Comparison of ENCODE assay signal across 8 cellular contexts in genomic region chr9:128685022-128685332, GRCh38. TPM values are rescaled to one million over a fixed set of nuclear protein-coding genes. Genes with fewer than 3 reads are reported as not detected.
A peak's percentile ranks its signal among the peaks of the same experiment; 100 is the strongest.
DNase-seq lines count a peak whose midpoint lies in the region; ATAC-seq and TF ChIP-seq lines count a peak whose summit lies in the region.

No MANE protein-coding gene starts in this region.

- TF ChIP-seq CTCF in activated CD8-positive, alpha-beta T cell treated with anti-CD3 and anti-CD28 coated beads for 36 hours (IDR thresholded peaks at IDR 0.05) = no peak
- TF ChIP-seq CTCF in transverse colon (IDR thresholded peaks at IDR 0.05) = no peak

- CTCF ChIA-PET in activated naive CD4-positive, alpha-beta T cell treated with anti-CD3 and anti-CD28 coated beads, Interleukin-2, amount 10 ng/mL, durations not matched to agents 7 days and 5 days (lab: Charles Lee) = interaction anchor here (0.7 kb wide), 1 partner anchor 46 kb away, joined by 3 read pairs; no protein-coding TSS in a partner anchor
- CTCF ChIA-PET in activated CD8-positive, alpha-beta T cell treated with anti-CD3 and anti-CD28 coated beads for 36 hours (lab: Charles Lee) = interaction anchor here (0.8 to 0.9 kb wide), 2 partner anchors 8 to 10 kb away, joined by 3 to 4 read pairs; no protein-coding TSS in a partner anchor

- peak overlapping the region; percentile 87 to 91 (median 90) for H3K27ac ChIP-seq in transverse colon

- no peaks in the 10 kb centered on the region for H3K27me3 ChIP-seq in transverse colon

- H3K27me3 Mint-ChIP-seq in activated naive CD4-positive, alpha-beta T cell treated with anti-CD3 and anti-CD28 coated beads, Interleukin-2, amount 10 ng/mL, durations not matched to agents 7 days and 5 days = no peaks in the 10 kb centered on the region
- H3K27me3 Mint-ChIP-seq in activated CD8-positive, alpha-beta T cell treated with anti-CD3 and anti-CD28 coated beads for 36 hours = no peaks in the 10 kb centered on the region

- peak overlapping the region; percentile 100 for H3K4me3 ChIP-seq in iPS-18c (ENCODE audit: insufficient read depth, low read depth, low read length)
- peak overlapping the region in 2 of 4 donors; percentile 52 to 60 for H3K4me3 ChIP-seq in transverse colon

- intact Hi-C loops in activated CD8-positive, alpha-beta T cell treated with anti-CD3 and anti-CD28 coated beads for 36 hours (cut with micrococcal nuclease) = no loop called here
- intact Hi-C loops in transverse colon (cut with DNase I; ENCODE audit: low total_unique reads) = no loop called here

- ATAC-seq in activated CD8-positive, alpha-beta T cell treated with anti-CD3 and anti-CD28 coated beads for 36 hours = no peak

- 62% methylated on average over 2 of the region's 2 CpGs; no CpG with 5 or more reads in 1 of the 2 donors for WGBS in transverse colon (ENCODE audit: low coverage in 1 of 2), 2 donors

- H3K9me3 ChIP-seq in iPS-18c (ENCODE audit: control insufficient read depth, insufficient read depth, low read length) (no peaks in the 10 kb centered on the region), transverse colon (no peaks in the 10 kb centered on the region)

- peaks cover 18 to 52% (median 37%) of the 10 kb centered on the region in 4 donors for H3K4me1 ChIP-seq in transverse colon

- H3K4me1 Mint-ChIP-seq in activated naive CD4-positive, alpha-beta T cell treated with anti-CD3 and anti-CD28 coated beads, Interleukin-2, amount 10 ng/mL, durations not matched to agents 7 days and 5 days = peaks cover 59% of the 10 kb centered on the region
- H3K4me1 Mint-ChIP-seq in activated CD8-positive, alpha-beta T cell treated with anti-CD3 and anti-CD28 coated beads for 36 hours (ENCODE audit: low read depth) = peaks cover 48% of the 10 kb centered on the region

- H3K9me3 Mint-ChIP-seq in activated naive CD4-positive, alpha-beta T cell treated with anti-CD3 and anti-CD28 coated beads, Interleukin-2, amount 10 ng/mL, durations not matched to agents 7 days and 5 days = no peaks in the 10 kb centered on the region
- no peaks in the 10 kb centered on the region for H3K9me3 Mint-ChIP-seq in activated CD8-positive, alpha-beta T cell treated with anti-CD3 and anti-CD28 coated beads for 36 hours

- H3K27ac Mint-ChIP-seq in activated naive CD4-positive, alpha-beta T cell treated with anti-CD3 and anti-CD28 coated beads, Interleukin-2, amount 10 ng/mL, durations not matched to agents 7 days and 5 days = peak overlapping the region; percentile 99
- peak overlapping the region; percentile 98 for H3K27ac Mint-ChIP-seq in activated CD8-positive, alpha-beta T cell treated with anti-CD3 and anti-CD28 coated beads for 36 hours

- H3K4me3 Mint-ChIP-seq in activated naive CD4-positive, alpha-beta T cell treated with anti-CD3 and anti-CD28 coated beads, Interleukin-2, amount 10 ng/mL, durations not matched to agents 7 days and 5 days = peak overlapping the region; percentile 91
- H3K4me3 Mint-ChIP-seq in activated CD8-positive, alpha-beta T cell treated with anti-CD3 and anti-CD28 coated beads for 36 hours = peak overlapping the region; percentile 98

- POLR2A ChIA-PET in activated CD8-positive, alpha-beta T cell treated with anti-CD3 and anti-CD28 coated beads for 36 hours (lab: Charles Lee) = interaction anchor here (1.3 to 2.5 kb wide), 9 partner anchors 8 to 133 kb away, joined by 4 to 14 read pairs (median 7); partner anchors contain the start of genes DYNC2I2, ENDOG, SPTAN1 and ZDHHC12

- H3K36me3 ChIP-seq in transverse colon = no peaks in the 10 kb centered on the region

- TF ChIP-seq EP300 in transverse colon (IDR thresholded peaks at IDR 0.05; ENCODE audit: low read depth) = no peak

- DNase-seq in activated naive CD4-positive, alpha-beta T cell treated with anti-CD3 and anti-CD28 coated beads, Interleukin-2, amount 10 ng/mL, durations not matched to agents 7 days and 5 days = no peak
- DNase-seq in activated naive CD4-positive, alpha-beta T cell treated with anti-CD3 and anti-CD28 coated beads, Interleukin-2, amount 50 U/mL, for 16 hours = no peak
- DNase-seq in activated CD8-positive, alpha-beta T cell treated with anti-CD3 and anti-CD28 coated beads for 36 hours = no peak
- DNase-seq in transverse colon (no peak), T1000 (lab: John Stamatoyannopoulos, UW) (no peak), NCI-H2171 treated with DMSO at 0.1 percent for 48 hours (lab: John Stamatoyannopoulos, UW) (no peak), NCI-H69 (lab: John Stamatoyannopoulos, UW) (no peak)

- in situ Hi-C loops in transverse colon (cut with MboI; ENCODE audit: low pct_ligation_motif_present in 1 of 4, low pct_unique_long_range_greater_than_20kb in 1 of 4, low sequenced_read_pairs in 3 of 4) = no loop called here

- peaks cover 7% of the 10 kb centered on the region for H3K36me3 Mint-ChIP-seq in activated naive CD4-positive, alpha-beta T cell treated with anti-CD3 and anti-CD28 coated beads, Interleukin-2, amount 10 ng/mL, durations not matched to agents 7 days and 5 days
- H3K36me3 Mint-ChIP-seq in activated CD8-positive, alpha-beta T cell treated with anti-CD3 and anti-CD28 coated beads for 36 hours (ENCODE audit: low read depth) = peaks cover 20% of the 10 kb centered on the region

- no peak for TF ChIP-seq POLR2A in transverse colon (IDR thresholded peaks at IDR 0.05)

RNA-seq across cellular contexts. Expression of gene SET, which starts 4.0 kb away (rescaled TPM):
- 100 to 1,000 TPM; 749 to 755 TPM for total RNA-seq in activated CD8-positive, alpha-beta T cell treated with anti-CD3 and anti-CD28 coated beads for 36 hours
- total RNA-seq in transverse colon = 100 to 1,000 TPM in 1 of 4 donors, 10 to 100 TPM in 3; 29.2 to 153 (median 64.4) TPM

RNA-seq across cellular contexts. Expression of gene PKN3, which starts 17.3 kb away (rescaled TPM):
- 10 to 100 TPM in 1 of 2 experiments, 1 to 10 TPM in 1; 9.3 to 10.7 TPM for total RNA-seq in activated CD8-positive, alpha-beta T cell treated with anti-CD3 and anti-CD28 coated beads for 36 hours
- 10 to 100 TPM in 1 of 4 donors, 1 to 10 TPM in 3; 1.9 to 20.1 (median 5.8) TPM for total RNA-seq in transverse colon

RNA-seq across cellular contexts. Expression of gene DYNC2I2, which starts 28.3 kb away (rescaled TPM):
- 10 to 100 TPM; 24.3 to 25.6 TPM for total RNA-seq in activated CD8-positive, alpha-beta T cell treated with anti-CD3 and anti-CD28 coated beads for 36 hours
- total RNA-seq in transverse colon = 100 to 1,000 TPM in 2 of 4 donors, 10 to 100 TPM in 2; 41.4 to 160 (median 94.9) TPM

RNA-seq across cellular contexts. Expression of gene ZDHHC12, which starts 39.0 kb away (rescaled TPM):
- 10 to 100 TPM; 44.9 to 48.7 TPM for total RNA-seq in activated CD8-positive, alpha-beta T cell treated with anti-CD3 and anti-CD28 coated beads for 36 hours
- 100 to 1,000 TPM in 2 of 4 donors, 10 to 100 TPM in 2; 35.6 to 190 (median 123) TPM for total RNA-seq in transverse colon

Comparison
In these comparisons a context has a peak if more than half of its experiments do, and no peak if none do; other contexts are left out.
1. RNA of gene SET, which starts 4.0 kb away (total RNA-seq): 749 to 755 TPM in activated CD8-positive, alpha-beta T cell treated with anti-CD3 and anti-CD28 coated beads for 36 hours; 29.2 to 153 TPM in transverse colon; every median in the first group is over 4 times any median in the second.